8 cellular contexts compared by ENCODE assay signal in genomic region chr19:39408392-39409206, GRCh38.
A peak's percentile ranks its signal among the peaks of the same experiment; 100 is the strongest.
DNase-seq lines count a peak whose midpoint lies in the region; ATAC-seq and TF ChIP-seq lines count a peak whose summit lies in the region.

No MANE protein-coding gene starts in this region.

- H3K4me3 Mint-ChIP-seq in nephron = peak overlapping the region; percentile 79 to 93 (median 90)

- H3K27ac ChIP-seq in SU-DHL-6 (ENCODE audit: low read depth, low read length) = peak overlapping the region; percentile 98
- peak overlapping the region; percentile 100 for H3K27ac ChIP-seq in effector memory CD4-positive, alpha-beta T cell (ENCODE audit: insufficient read depth, low read length, poor library complexity, severe bottlenecking)

- no peak for TF ChIP-seq CTCF in SU-DHL-6 (IDR thresholded peaks at IDR 0.05; ENCODE audit: insufficient read depth, low read length, poor library complexity, severe bottlenecking)
- no peak for TF ChIP-seq CTCF in nephron (IDR thresholded peaks at IDR 0.05; ENCODE audit: unreplicated experiment in 3 of 3)

- H2AFZ ChIP-seq in SU-DHL-6 (ENCODE audit: low read depth, low read length, severe bottlenecking) = no peak overlapping the region

- no peaks in the 10 kb centered on the region for H3K9me2 ChIP-seq in SU-DHL-6 (replicated peaks; ENCODE audit: insufficient read depth, low read length)

- peaks cover 37% of the 10 kb centered on the region for H3K4me1 Mint-ChIP-seq in nephron

- H3K27me3 Mint-ChIP-seq in nephron (ENCODE audit: low read depth) = peaks cover 5% of the 10 kb centered on the region

- peaks cover 46% of the 10 kb centered on the region for H3K4me1 ChIP-seq in effector memory CD4-positive, alpha-beta T cell (ENCODE audit: control insufficient read depth, insufficient read depth, low read length, poor library complexity, severe bottlenecking)

- peak overlapping the region; percentile 91 for H3K4me3 ChIP-seq in SU-DHL-6 (ENCODE audit: insufficient read depth, low read length, poor library complexity, severe bottlenecking)
- peak overlapping the region; percentile 99 for H3K4me3 ChIP-seq in effector memory CD4-positive, alpha-beta T cell (ENCODE audit: insufficient read depth, low read depth, low read length, poor library complexity, severe bottlenecking)

- H3K9ac ChIP-seq in SU-DHL-6 (ENCODE audit: low read length) = peak overlapping the region; percentile 98

- peaks cover 29% of the 10 kb centered on the region for H3K79me2 ChIP-seq in SU-DHL-6 (ENCODE audit: insufficient read depth, low read length)

- H3K27me3 ChIP-seq in SU-DHL-6 (ENCODE audit: low read length) = no peaks in the 10 kb centered on the region
- H3K27me3 ChIP-seq in effector memory CD4-positive, alpha-beta T cell (replicated peaks; ENCODE audit: control insufficient read depth, insufficient read depth, low read length, poor library complexity, severe bottlenecking) = no peaks in the 10 kb centered on the region

- H4K20me1 ChIP-seq in SU-DHL-6 (ENCODE audit: low read depth, low read length) = no peaks in the 10 kb centered on the region

- H3K36me3 ChIP-seq in SU-DHL-6 (ENCODE audit: low read length) = no peaks in the 10 kb centered on the region
- H3K36me3 ChIP-seq in effector memory CD4-positive, alpha-beta T cell (ENCODE audit: control insufficient read depth, insufficient read depth, low read length) = peaks cover 22% of the 10 kb centered on the region

- DNase-seq in stimulated activated naive CD4-positive, alpha-beta T cell (lab: John Stamatoyannopoulos, UW) = peak in 5 of 6 experiments; percentile 28 to 54 (median 44)
- no peak for DNase-seq in stimulated activated naive CD4-positive, alpha-beta T cell treated with Interleukin-2 at 50 U/mL for 16 hours (lab: John Stamatoyannopoulos, UW)
- peak in 2 of 3 donors; percentile 41 to 53 for DNase-seq in effector memory CD4-positive, alpha-beta T cell
- DNase-seq in AG20443 (ENCODE audit: low spot score) = no peak

- ATAC-seq in HG02763 (IDR thresholded peaks at IDR 0.05; ENCODE audit: unreplicated experiment) (no peak), HG03521 (IDR thresholded peaks at IDR 0.05; ENCODE audit: unreplicated experiment) (no peak)

- H3F3A ChIP-seq in SU-DHL-6 (ENCODE audit: insufficient read depth) = peaks cover 61% of the 10 kb centered on the region

- H3K4me2 ChIP-seq in SU-DHL-6 (ENCODE audit: low read depth, low read length, poor library complexity, severe bottlenecking) = peak overlapping the region; percentile 97

- H3K36me3 Mint-ChIP-seq in nephron (ENCODE audit: low read depth) = no peaks in the 10 kb centered on the region

- H3K9me3 ChIP-seq in SU-DHL-6 (ENCODE audit: insufficient read depth, low read length) = no peaks in the 10 kb centered on the region
- no peaks in the 10 kb centered on the region for H3K9me3 ChIP-seq in effector memory CD4-positive, alpha-beta T cell (ENCODE audit: control insufficient read depth, low read length)

- H3K9me3 Mint-ChIP-seq in nephron = no peaks in the 10 kb centered on the region

- peak overlapping the region; percentile 91 to 98 (median 97) for H3K27ac Mint-ChIP-seq in nephron

Comparison
In these comparisons a context has a peak if more than half of its experiments do, and no peak if none do; other contexts are left out.
1. DNase-seq: peak in stimulated activated naive CD4-positive, alpha-beta T cell (5 of 6) and effector memory CD4-positive, alpha-beta T cell (2 of 3); none in stimulated activated naive CD4-positive, alpha-beta T cell treated with Interleukin-2 at 50 U/mL for 16 hours (single experiment) and AG20443 (single experiment).